In genomic region chr1:28756846-28757245, GRCh38 we compare ENCODE assay signal across 1 cellular context.
TF ChIP-seq lines count a peak whose summit lies in the region.

No MANE protein-coding gene starts in this region.

TF ChIP-seq in HCT116, 20 proteins besides CTCF, POLR2A, EP300 and RAD21 (continued from another document):
- TF ChIP-seq ATF3 (IDR thresholded peaks at IDR 0.05) (no peak), ZBTB33 (IDR thresholded peaks at IDR 0.05; ENCODE audit: extremely low read depth, insufficient replicate concordance, low read length) (no peak), SP1 (IDR thresholded peaks at IDR 0.05; ENCODE audit: low read depth) (no peak), SRF (IDR thresholded peaks at IDR 0.05; ENCODE audit: low read depth) (no peak), MAX (IDR thresholded peaks at IDR 0.05) (no peak), EZH2 (IDR thresholded peaks at IDR 0.05) (no peak), SIN3A (IDR thresholded peaks at IDR 0.05; ENCODE audit: low read depth) (no peak)
